2 cellular contexts compared by ENCODE assay signal in the genomic region with DNA sequence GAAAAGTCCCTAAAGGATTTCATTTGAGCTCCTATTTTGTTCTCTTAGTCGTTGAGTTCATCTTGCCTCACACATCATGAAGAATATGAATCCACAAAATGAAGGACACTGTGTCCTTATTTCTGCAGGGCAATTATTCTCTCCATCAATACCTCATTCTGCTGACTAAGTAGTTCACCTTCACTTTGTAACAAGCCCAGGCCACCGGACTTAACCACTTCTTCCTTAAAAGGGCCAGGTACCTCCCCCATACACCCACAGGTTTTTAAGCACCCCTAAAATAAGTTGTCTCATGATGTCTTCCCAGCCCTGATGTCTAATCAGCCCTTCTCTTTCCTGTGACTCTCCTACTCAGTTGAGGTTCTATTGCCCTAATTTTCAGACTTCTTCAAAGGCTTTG.
TF ChIP-seq lines count a peak whose summit lies in the region.

No MANE protein-coding gene starts in this region.

TF ChIP-seq in IMR-90, 13 proteins besides CTCF, POLR2A, EP300 and RAD21:
- no peak for TF ChIP-seq MAZ (IDR thresholded peaks at IDR 0.05; ENCODE audit: borderline replicate concordance, low read depth, low read length)
- TF ChIP-seq RCOR1 (IDR thresholded peaks at IDR 0.05; ENCODE audit: insufficient replicate concordance, low read length) = no peak
- 0 out of 2 replicates have a peak, but pooled peaks have one; percentile 16 for TF ChIP-seq MAFK (IDR thresholded peaks at IDR 0.05; ENCODE audit: low read depth, low read length)
- TF ChIP-seq CHD1 (IDR thresholded peaks at IDR 0.05; ENCODE audit: low read depth, low read length) = no peak
TF ChIP-seq in IMR-90: peak in this region for 1.

TF ChIP-seq in HepG2, 621 proteins besides CTCF, POLR2A, EP300 and RAD21:
- TF ChIP-seq TEAD3 (CRISPR knock-in tag; optimal IDR thresholded peaks at IDR 0.05; ENCODE audit: borderline replicate concordance) = no peak
- TF ChIP-seq ZNF777 (CRISPR knock-in tag; IDR thresholded peaks at IDR 0.05) = no peak
- peak in 1 of 2 experiments; percentile 72; a peak in 2 of 4 replicates for TF ChIP-seq MAFK (conservative IDR thresholded peaks at IDR 0.05 in 1 of 2, IDR thresholded peaks at IDR 0.05 in 1 of 2; ENCODE audit: low read length in 2 of 2)
- TF ChIP-seq, protein P1, sequence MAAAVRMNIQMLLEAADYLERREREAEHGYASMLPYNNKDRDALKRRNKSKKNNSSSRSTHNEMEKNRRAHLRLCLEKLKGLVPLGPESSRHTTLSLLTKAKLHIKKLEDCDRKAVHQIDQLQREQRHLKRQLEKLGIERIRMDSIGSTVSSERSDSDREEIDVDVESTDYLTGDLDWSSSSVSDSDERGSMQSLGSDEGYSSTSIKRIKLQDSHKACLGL (CRISPR knock-in tag; IDR thresholded peaks at IDR 0.05) = no peak
- peak; percentile 30; the same call in 1 of the 2 replicates for TF ChIP-seq MAFF (IDR thresholded peaks at IDR 0.05; ENCODE audit: low read depth, low read length)
- TF ChIP-seq BRD4 (CRISPR knock-in tag; IDR thresholded peaks at IDR 0.05) = no peak
